Comparison of ENCODE assay signal across 7 cellular contexts in the genomic region with DNA sequence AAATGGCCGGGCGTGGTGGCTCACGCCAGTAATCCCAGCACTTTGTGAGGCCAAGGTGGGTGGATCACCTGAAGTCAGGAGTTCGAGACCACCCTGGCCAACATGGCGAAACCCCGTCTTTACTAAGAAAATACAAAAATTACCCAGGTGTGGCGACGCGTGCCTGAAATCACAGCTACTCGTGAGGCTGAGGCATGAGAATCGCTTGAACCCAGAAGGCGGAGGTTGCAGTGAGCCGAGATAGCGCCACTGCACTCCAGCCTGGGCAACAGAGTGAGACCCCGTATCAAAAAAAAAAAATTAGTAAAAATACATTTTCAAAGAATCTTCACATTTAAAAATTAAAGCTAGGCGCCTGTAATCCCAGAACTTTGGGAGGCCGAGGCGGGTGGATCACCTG.
DNase-seq lines count a peak whose midpoint lies in the region; ATAC-seq and TF ChIP-seq lines count a peak whose summit lies in the region.
"Not testable (repeated sequence)": the region's sequence is repeated elsewhere in the genome, so short reads cannot be mapped to it uniquely, and the experiment has no call there.

No MANE protein-coding gene starts in this region.

- H3K4me3 ChIP-seq in CD4-positive, CD25-positive, alpha-beta regulatory T cell (ENCODE audit: low read depth, low read length); HUES48 (ENCODE audit: low read depth, low read length): not testable (repeated sequence)
- peak overlapping the region; percentile 70 to 72 for H3K4me3 ChIP-seq in ascending aorta
- H3K4me3 ChIP-seq in esophagus squamous epithelium, result peak overlapping the region in 1 of 4 donors; percentile 61

- DNase-seq in CD4-positive, CD25-positive, alpha-beta regulatory T cell; T-helper 17 cell; activated CD8-positive, alpha-beta memory T cell treated with anti-CD3 and anti-CD28 coated beads, Interleukin-2, amount 10 ng/mL, durations not matched to agents 7 days and 5 days; ascending aorta (ENCODE audit: low spot score in 2 of 2); esophagus squamous epithelium (lab: John Stamatoyannopoulos, UW); neural crest cell (ENCODE audit: low read depth, low spot score): not testable (repeated sequence)

- H3K9me3 Mint-ChIP-seq in CD4-positive, CD25-positive, alpha-beta regulatory T cell; activated CD8-positive, alpha-beta memory T cell treated with anti-CD3 and anti-CD28 coated beads, Interleukin-2, amount 10 ng/mL, durations not matched to agents 7 days and 5 days (ENCODE audit: low read depth); neural crest cell: not testable (repeated sequence)

- peak overlapping the region in 3 of 4 donors; percentile 47 to 86 (median 85) for H3K4me3 Mint-ChIP-seq in CD4-positive, CD25-positive, alpha-beta regulatory T cell
- not testable (repeated sequence) for H3K4me3 Mint-ChIP-seq in T-helper 17 cell; activated CD8-positive, alpha-beta memory T cell treated with anti-CD3 and anti-CD28 coated beads, Interleukin-2, amount 10 ng/mL, durations not matched to agents 7 days and 5 days; neural crest cell

- H3K36me3 ChIP-seq in CD4-positive, CD25-positive, alpha-beta regulatory T cell (ENCODE audit: control insufficient read depth, insufficient read depth, low read length); HUES48 (ENCODE audit: control insufficient read depth, insufficient read depth, low read length); ascending aorta; esophagus squamous epithelium: not testable (repeated sequence)

- peaks cover 12 to 34% (median 19%) of the 10 kb centered on the region in 4 donors for H3K4me1 Mint-ChIP-seq in CD4-positive, CD25-positive, alpha-beta regulatory T cell
- H3K4me1 Mint-ChIP-seq in T-helper 17 cell (peaks cover 18% of the 10 kb centered on the region), neural crest cell (peaks cover 20% of the 10 kb centered on the region)
- peaks cover 42% of the 10 kb centered on the region for H3K4me1 Mint-ChIP-seq in activated CD8-positive, alpha-beta memory T cell treated with anti-CD3 and anti-CD28 coated beads, Interleukin-2, amount 10 ng/mL, durations not matched to agents 7 days and 5 days

- ATAC-seq in CD4-positive, CD25-positive, alpha-beta regulatory T cell (ENCODE audit: low read depth in 2 of 2); T-helper 17 cell; activated CD8-positive, alpha-beta memory T cell treated with anti-CD3 and anti-CD28 coated beads, Interleukin-2, amount 10 ng/mL, durations not matched to agents 7 days and 5 days: not testable (repeated sequence)

- 0 out of 2 replicates have a peak overlapping the region, but pooled peaks have one; percentile 69 for H3K9ac ChIP-seq in HUES48 (ENCODE audit: low read depth, low read length)

- CTCF ChIA-PET in activated CD8-positive, alpha-beta memory T cell treated with anti-CD3 and anti-CD28 coated beads, Interleukin-2, amount 10 ng/mL, durations not matched to agents 7 days and 5 days (lab: Charles Lee), result not testable (repeated sequence)

- H3K27me3 ChIP-seq in CD4-positive, CD25-positive, alpha-beta regulatory T cell (ENCODE audit: control insufficient read depth, insufficient read depth, low read length); HUES48 (ENCODE audit: control insufficient read depth, insufficient read depth, low read length); ascending aorta: not testable (repeated sequence)
- peaks cover 0 to 84% (median 2%) of the 10 kb centered on the region in 4 donors for H3K27me3 ChIP-seq in esophagus squamous epithelium

- intact Hi-C loops in ascending aorta (cut with DNase I), result loop anchor here (2.0 kb wide), 1 partner anchor 73 kb away; no protein-coding TSS in a partner anchor
- intact Hi-C loops in esophagus squamous epithelium (cut with DNase I), result not testable (repeated sequence)

- not testable (repeated sequence) for H3K36me3 Mint-ChIP-seq in CD4-positive, CD25-positive, alpha-beta regulatory T cell; T-helper 17 cell (ENCODE audit: low read depth); activated CD8-positive, alpha-beta memory T cell treated with anti-CD3 and anti-CD28 coated beads, Interleukin-2, amount 10 ng/mL, durations not matched to agents 7 days and 5 days; neural crest cell (ENCODE audit: low read depth)

- not testable (repeated sequence) for TF ChIP-seq POLR2A in esophagus squamous epithelium (IDR thresholded peaks at IDR 0.05)

- H3K27me3 Mint-ChIP-seq in CD4-positive, CD25-positive, alpha-beta regulatory T cell; T-helper 17 cell; activated CD8-positive, alpha-beta memory T cell treated with anti-CD3 and anti-CD28 coated beads, Interleukin-2, amount 10 ng/mL, durations not matched to agents 7 days and 5 days; neural crest cell (ENCODE audit: low read depth): not testable (repeated sequence)

- WGBS in esophagus squamous epithelium, 2 donors, result 86 to 92% methylated on average over 13 to 18 of the region's 18 CpGs

- not testable (repeated sequence) for H3K9me3 ChIP-seq in CD4-positive, CD25-positive, alpha-beta regulatory T cell (ENCODE audit: control insufficient read depth in 2 of 2, low read length in 2 of 2); HUES48 (ENCODE audit: control insufficient read depth, insufficient read depth, low read length); T-helper 17 cell (ENCODE audit: control insufficient read depth, low read length, poor library complexity, severe bottlenecking); ascending aorta; esophagus squamous epithelium

- not testable (repeated sequence) for TF ChIP-seq CTCF in ascending aorta (IDR thresholded peaks at IDR 0.05); esophagus squamous epithelium (IDR thresholded peaks at IDR 0.05); neural crest cell (conservative IDR thresholded peaks at IDR 0.05)

- peaks cover 14% of the 10 kb centered on the region for H3K4me1 ChIP-seq in CD4-positive, CD25-positive, alpha-beta regulatory T cell (ENCODE audit: control insufficient read depth, insufficient read depth, low read length, poor library complexity, severe bottlenecking)
- peaks cover 23% of the 10 kb centered on the region for H3K4me1 ChIP-seq in HUES48 (ENCODE audit: control insufficient read depth, insufficient read depth, low read length)
- not testable (repeated sequence) for H3K4me1 ChIP-seq in ascending aorta
- peaks cover 5 to 44% (median 10%) of the 10 kb centered on the region in 3 donors for H3K4me1 ChIP-seq in esophagus squamous epithelium

- peak overlapping the region; percentile 93 for H3K27ac ChIP-seq in CD4-positive, CD25-positive, alpha-beta regulatory T cell (ENCODE audit: insufficient read depth, low read length, poor library complexity, severe bottlenecking)
- H3K27ac ChIP-seq in HUES48 (ENCODE audit: low read depth, low read length); ascending aorta: not testable (repeated sequence)
- H3K27ac ChIP-seq in esophagus squamous epithelium, result peak overlapping the region in 3 of 4 donors; percentile 89 to 94 (median 93)

- H3K27ac Mint-ChIP-seq in CD4-positive, CD25-positive, alpha-beta regulatory T cell, result peak overlapping the region in 2 of 3 donors; percentile 46 to 97
- H3K27ac Mint-ChIP-seq in T-helper 17 cell, result peak overlapping the region; percentile 96
- peak overlapping the region; percentile 94 for H3K27ac Mint-ChIP-seq in activated CD8-positive, alpha-beta memory T cell treated with anti-CD3 and anti-CD28 coated beads, Interleukin-2, amount 10 ng/mL, durations not matched to agents 7 days and 5 days
- peak overlapping the region; percentile 71 for H3K27ac Mint-ChIP-seq in neural crest cell (ENCODE audit: unreplicated experiment)
